ENCODE assay signal across 26 cellular contexts in genomic region chr1:55309053-55309452, GRCh38.
A peak's percentile ranks its signal among the peaks of the same experiment; 100 is the strongest.
DNase-seq lines count a peak whose midpoint lies in the region; ATAC-seq and TF ChIP-seq lines count a peak whose summit lies in the region.
"Had no signal": no experiment of that assay in that cellular context is flagged by ENCODE, and none has a peak within 500 bp of the region (broad histone marks: within the 10 kb centered on the region; RNA-seq: fewer than 3 reads in every experiment).

No MANE protein-coding gene starts in this region.

- ATAC-seq in mucosa of descending colon = peak; percentile 30
- ATAC-seq in HG03432 (IDR thresholded peaks at IDR 0.05; ENCODE audit: unreplicated experiment) = no peak
- ATAC-seq: activated CD8-positive, alpha-beta T cell treated with anti-CD3 and anti-CD28 coated beads for 36 hours; foreskin keratinocyte; left lobe of liver; Panc1; stimulated activated naive CD8-positive, alpha-beta T cell treated with anti-CD3 and anti-CD28 coated beads, Interleukin-15, Interleukin-2, amounts not matched to agents 100 U/mL and 50 U/mL, for 24 hours had no signal

- H3K4me3 ChIP-seq in AG04450 (ENCODE audit: low read depth, low read length) (no peak overlapping the region), MG63 (no peak overlapping the region), choroid plexus epithelial cell (ENCODE audit: low read depth, low read length) (no peak overlapping the region), mucosa of descending colon (no peak overlapping the region)
- H3K4me3 ChIP-seq: ovary, right atrium auricular region, SJSA1, thyroid gland had no signal

- intact Hi-C loops in mucosa of descending colon (cut with DNase I, micrococcal nuclease) = no loop called here

- CTCF ChIA-PET in AG04450 (lab: Charles Lee) = interaction anchor here (1.3 kb wide), 1 partner anchor 29 kb away, joined by 3 read pairs; no protein-coding TSS in a partner anchor

- H3K27me3 ChIP-seq in AG04450 (ENCODE audit: control insufficient read depth, insufficient read depth, low read length) = no peaks in the 10 kb centered on the region
- no peaks in the 10 kb centered on the region for H3K27me3 ChIP-seq in MG63
- H3K27me3 ChIP-seq: ovary, right atrium auricular region, SJSA1, thyroid gland had no signal

- H3K36me3 ChIP-seq in MG63 (no peaks in the 10 kb centered on the region), mucosa of descending colon (ENCODE audit: low read depth) (no peaks in the 10 kb centered on the region)
- H3K36me3 ChIP-seq: ovary, right atrium auricular region, SJSA1, thyroid gland had no signal

- no peak overlapping the region for H3K27ac ChIP-seq in AG04450 (ENCODE audit: low read depth, low read length)
- H3K27ac ChIP-seq: foreskin keratinocyte, ovary, right atrium auricular region, SJSA1, thyroid gland had no signal

- no peak for TF ChIP-seq CTCF in AG04450 (IDR thresholded peaks at IDR 0.05; ENCODE audit: low read depth, low read length)
- no peak for TF ChIP-seq CTCF in choroid plexus epithelial cell (conservative IDR thresholded peaks at IDR 0.05; ENCODE audit: low read depth, low read length)
- TF ChIP-seq CTCF in mucosa of descending colon (IDR thresholded peaks at IDR 0.05) = no peak

- H3K9me3 ChIP-seq in AG04450 (ENCODE audit: control insufficient read depth, insufficient read depth, low read length) (peaks cover 3% of the 10 kb centered on the region; the same call in 1 of the 2 replicates), MG63 (0 out of 2 replicates have a peak, but pooled peaks cover 4% of the 10 kb centered on the region), mucosa of descending colon (no peaks in the 10 kb centered on the region)
- H3K9me3 ChIP-seq: ovary, right atrium auricular region, SJSA1, thyroid gland had no signal

- POLR2A ChIA-PET in AG04450 (lab: Yijun Ruan, JAX) = interaction anchor here (0.6 kb wide), 1 partner anchor 120 kb away, joined by 3 read pairs; no protein-coding TSS in a partner anchor

- peak; percentile 61 for DNase-seq in AG04450 (ENCODE audit: low read depth, low spot score)
- DNase-seq in MG63 = peak; percentile 41
- DNase-seq in choroid plexus epithelial cell (ENCODE audit: low read depth) = peak; percentile 70
- DNase-seq in mucosa of descending colon = no peak
- no peak for DNase-seq in nucleus accumbens (lab: John Stamatoyannopoulos, UW)
- no peak for DNase-seq in iPS-NIHi11 (ENCODE audit: low spot score)
- no peak for DNase-seq in NCI-H2227 (lab: John Stamatoyannopoulos, UW; ENCODE audit: unreplicated experiment)
- DNase-seq: 8988T; activated CD4-positive, alpha-beta T cell treated with anti-CD3 and anti-CD28 coated beads for 1 hour; activated CD8-positive, alpha-beta T cell treated with anti-CD3 and anti-CD28 coated beads for 36 hours; activated effector memory CD4-positive, alpha-beta T cell treated with anti-CD3 and anti-CD28 coated beads, Interleukin-2, amount 50 U/mL, for 16 hours; foreskin keratinocyte; KG1; midbrain; NCI-H1694 treated with DMSO at 0.1 percent for 48 hours; NCI-H2171 treated with DMSO at 0.1 percent for 48 hours; NCI-H524 treated with DMSO at 0.1 percent for 48 hours; ovary; stimulated activated naive CD8-positive, alpha-beta T cell treated with anti-CD3 and anti-CD28 coated beads, Interleukin-15, Interleukin-2, amounts not matched to agents 100 U/mL and 50 U/mL, for 24 hours; T-helper 1 cell; thyroid gland had no signal

- H3K4me1 ChIP-seq in mucosa of descending colon (ENCODE audit: low read depth) = no peaks in the 10 kb centered on the region
- H3K4me1 ChIP-seq: right atrium auricular region, thyroid gland had no signal

Comparison
In these comparisons a context has a peak if more than half of its experiments do, and no peak if none do; other contexts are left out.
1. DNase-seq: peak in AG04450 (single experiment), MG63 (single experiment) and choroid plexus epithelial cell (single experiment); none in mucosa of descending colon (0 of 3), nucleus accumbens (0 of 56), iPS-NIHi11 (single experiment) and NCI-H2227 (single experiment).